8 cellular contexts compared by ENCODE assay signal in the genomic region with DNA sequence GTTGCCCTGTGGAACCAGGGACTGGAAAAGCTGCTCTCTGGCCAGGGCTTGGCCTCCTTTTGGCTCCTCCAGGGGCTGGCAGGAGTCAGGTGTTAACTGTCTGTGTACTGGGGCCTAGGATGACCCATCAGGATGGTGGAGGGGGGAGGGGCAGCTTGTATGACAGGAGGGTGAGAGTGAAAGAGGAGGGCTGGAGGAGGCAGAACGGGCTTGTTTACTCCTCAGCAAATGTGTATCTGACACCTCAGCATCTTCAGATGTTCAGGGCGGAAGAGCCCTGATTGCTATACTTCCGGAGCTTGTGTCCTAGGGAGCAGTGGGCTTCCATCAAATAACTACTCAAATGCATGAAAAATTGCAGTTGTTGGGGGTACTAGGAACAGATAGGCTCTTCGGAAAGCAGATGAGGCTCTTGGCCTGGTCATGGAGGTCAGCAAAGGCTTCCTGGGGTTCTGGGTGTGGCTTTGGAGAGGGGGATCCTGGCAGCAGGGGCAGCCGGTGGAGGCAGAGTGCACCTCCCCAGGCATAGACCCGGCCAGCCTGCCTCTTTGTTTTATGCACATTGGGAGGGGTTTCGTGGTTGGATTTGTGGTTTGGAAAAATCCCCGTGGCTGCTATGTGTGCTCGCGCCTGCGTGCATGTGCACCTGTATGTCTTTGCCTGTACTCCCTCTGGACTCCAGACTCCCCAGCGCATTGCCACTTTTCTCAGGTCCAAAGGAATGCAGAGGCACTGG. TPM values are rescaled to one million over a fixed set of nuclear protein-coding genes. Genes with fewer than 3 reads are reported as not detected.
DNase-seq lines count a peak whose midpoint lies in the region; ATAC-seq and TF ChIP-seq lines count a peak whose summit lies in the region.

No MANE protein-coding gene starts in this region.

- ATAC-seq in HG03469 (IDR thresholded peaks at IDR 0.05; ENCODE audit: unreplicated experiment) (peak; percentile 25), left lung (no peak)
- peak; percentile 85 for ATAC-seq in stimulated activated naive CD8-positive, alpha-beta T cell treated with anti-CD3 and anti-CD28 coated beads, Interleukin-15, amount 100 ng/mL, for 72 hours

- H3K4me1 Mint-ChIP-seq in stimulated activated naive CD8-positive, alpha-beta T cell treated with anti-CD3 and anti-CD28 coated beads, Interleukin-15, amount 100 ng/mL, for 72 hours, result peaks cover 96% of the 10 kb centered on the region

- intact Hi-C loops in left lung (cut with DNase I), result no loop called here

- peak overlapping the region; percentile 43 to 81 for H3K27ac Mint-ChIP-seq in stimulated activated naive CD8-positive, alpha-beta T cell treated with anti-CD3 and anti-CD28 coated beads, Interleukin-15, amount 100 ng/mL, for 72 hours

- no peak for TF ChIP-seq CTCF in left lung (IDR thresholded peaks at IDR 0.05)

- peaks cover 17 to 51% of the 10 kb centered on the region in 2 donors for H3K4me1 ChIP-seq in left lung

- peak overlapping the region; percentile 53 to 76 for H3K4me3 Mint-ChIP-seq in stimulated activated naive CD8-positive, alpha-beta T cell treated with anti-CD3 and anti-CD28 coated beads, Interleukin-15, amount 100 ng/mL, for 72 hours

- no peaks in the 10 kb centered on the region for H3K27me3 Mint-ChIP-seq in stimulated activated naive CD8-positive, alpha-beta T cell treated with anti-CD3 and anti-CD28 coated beads, Interleukin-15, amount 100 ng/mL, for 72 hours

- no peak overlapping the region for H3K4me3 ChIP-seq in left lung

- DNase-seq in activated T-cell treated with anti-CD3 and anti-CD28 coated beads for 4 hours (peak; percentile 61), left lung (no peak), NCI-H2029 (lab: John Stamatoyannopoulos, UW) (no peak), 8988T (no peak), NCI-H510A treated with DMSO at 0.1 percent for 48 hours (lab: John Stamatoyannopoulos, UW) (no peak)
- peak; percentile 71 to 78 for DNase-seq in stimulated activated naive CD8-positive, alpha-beta T cell treated with anti-CD3 and anti-CD28 coated beads, Interleukin-15, amount 100 ng/mL, for 72 hours

- no peaks in the 10 kb centered on the region for H3K9me3 Mint-ChIP-seq in stimulated activated naive CD8-positive, alpha-beta T cell treated with anti-CD3 and anti-CD28 coated beads, Interleukin-15, amount 100 ng/mL, for 72 hours

- no peaks in the 10 kb centered on the region for H3K27me3 ChIP-seq in left lung

- peak overlapping the region; percentile 13 to 64 for H3K27ac ChIP-seq in left lung

- peak; percentile 36 for TF ChIP-seq POLR2A in GM19193 (IDR thresholded peaks at IDR 0.05; ENCODE audit: extremely low read depth, insufficient read depth, insufficient read length)

- H3K36me3 ChIP-seq in left lung, result peaks cover 0 to 31% of the 10 kb centered on the region in 2 donors

- no peaks in the 10 kb centered on the region for H3K9me3 ChIP-seq in left lung

RNA-seq across cellular contexts. Expression of gene CD82, which starts 31.2 kb away (rescaled TPM):
- 100 to 1,000 TPM in 1 of 2 donors, 10 to 100 TPM in 1; 88.4 to 244 TPM for total RNA-seq in left lung

Comparison
In these comparisons a context has a peak if more than half of its experiments do, and no peak if none do; other contexts are left out.
1. DNase-seq: peak in activated T-cell treated with anti-CD3 and anti-CD28 coated beads for 4 hours (single experiment) and stimulated activated naive CD8-positive, alpha-beta T cell treated with anti-CD3 and anti-CD28 coated beads, Interleukin-15, amount 100 ng/mL, for 72 hours (2 of 2); none in left lung (0 of 2), NCI-H2029 (single experiment), 8988T (single experiment) and NCI-H510A treated with DMSO at 0.1 percent for 48 hours (single experiment).